ENCODE assay signal across 10 cellular contexts in genomic region chr16:24906199-24906808, GRCh38.
DNase-seq lines count a peak whose midpoint lies in the region; ATAC-seq and TF ChIP-seq lines count a peak whose summit lies in the region.
"Had no signal": no experiment of that assay in that cellular context is flagged by ENCODE, and none has a peak within 500 bp of the region (broad histone marks: within the 10 kb centered on the region; RNA-seq: fewer than 3 reads in every experiment).

No MANE protein-coding gene starts in this region.

- H3K27ac ChIP-seq in cardiac muscle cell, result no peak overlapping the region
- H3K27ac ChIP-seq in right cardiac atrium (ENCODE audit: low read length), result no peak overlapping the region
- no peak overlapping the region for H3K27ac ChIP-seq in thyroid gland

- H3K36me3 ChIP-seq in cardiac muscle cell, result no peaks in the 10 kb centered on the region
- H3K36me3 ChIP-seq in thyroid gland, result no peaks in the 10 kb centered on the region

- intact Hi-C loops in right cardiac atrium (cut with DNase I) (no loop called here), thyroid gland (cut with DNase I) (no loop called here)

- ATAC-seq in right cardiac atrium, result no peak
- ATAC-seq in HG02852 (IDR thresholded peaks at IDR 0.05; ENCODE audit: unreplicated experiment), result no peak

- TF ChIP-seq CTCF in cardiac muscle cell (IDR thresholded peaks at IDR 0.05; ENCODE audit: low read depth, low read length) (peak; percentile 50), fibroblast of the aortic adventitia (IDR thresholded peaks at IDR 0.05; ENCODE audit: insufficient read depth, low read length) (peak; percentile 53), thyroid gland (IDR thresholded peaks at IDR 0.05) (peak in 4 of 6 experiments; percentile 12 to 36 (median 24))

- H3K27me3 ChIP-seq in cardiac muscle cell (no peaks in the 10 kb centered on the region), right cardiac atrium (ENCODE audit: control insufficient read depth, insufficient read depth) (no peaks in the 10 kb centered on the region), thyroid gland (no peaks in the 10 kb centered on the region)

- no peak for TF ChIP-seq POLR2A in thyroid gland (IDR thresholded peaks at IDR 0.05)

- H3K9me3 ChIP-seq in cardiac muscle cell (ENCODE audit: low read depth), result no peaks in the 10 kb centered on the region
- no peaks in the 10 kb centered on the region for H3K9me3 ChIP-seq in right cardiac atrium (ENCODE audit: control insufficient read depth, low read length)
- no peaks in the 10 kb centered on the region for H3K9me3 ChIP-seq in thyroid gland

- H3K4me3 ChIP-seq in cardiac muscle cell (no peak overlapping the region), right cardiac atrium (ENCODE audit: low read length) (no peak overlapping the region), fibroblast of the aortic adventitia (ENCODE audit: low read depth, low read length) (no peak overlapping the region), thyroid gland (replicated peaks in 1 of 3) (no peak overlapping the region)

- H3K4me1 ChIP-seq in cardiac muscle cell (ENCODE audit: low read depth) (no peaks in the 10 kb centered on the region), right cardiac atrium (ENCODE audit: control insufficient read depth, insufficient read depth, low read length) (no peaks in the 10 kb centered on the region), thyroid gland (no peaks in the 10 kb centered on the region)

- WGBS in right cardiac atrium, result 46% methylated on average over 14 of the region's 14 CpGs
- 60 to 61% methylated on average over 14 of the region's 14 CpGs for WGBS in thyroid gland, 2 donors

- DNase-seq in cardiac muscle cell (ENCODE audit: low read depth in 1 of 2, low spot score in 1 of 2), result peak in 1 of 2 donors; percentile 54
- no peak for DNase-seq in right cardiac atrium
- peak; percentile 39 for DNase-seq in RKO (ENCODE audit: low spot score)
- peak; percentile 49 for DNase-seq in fibroblast of the aortic adventitia (ENCODE audit: low read depth)
- no peak for DNase-seq in thyroid gland
- DNase-seq in NCI-H2107 (lab: John Stamatoyannopoulos, UW), result no peak
- no peak for DNase-seq in stimulated activated naive CD4-positive, alpha-beta T cell (lab: John Stamatoyannopoulos, UW)
- DNase-seq: DMS79, T-helper 1 cell had no signal

Comparison
In these comparisons a context has a peak if more than half of its experiments do, and no peak if none do; other contexts are left out.
1. DNase-seq: peak in RKO (single experiment) and fibroblast of the aortic adventitia (single experiment); none in right cardiac atrium (0 of 3), thyroid gland (0 of 2), NCI-H2107 (single experiment) and stimulated activated naive CD4-positive, alpha-beta T cell (0 of 6).
2. Peak in every context shown above with its lines, with median percentiles within 50 percentile points of each other: CTCF ChIP-seq.